In the genomic region with DNA sequence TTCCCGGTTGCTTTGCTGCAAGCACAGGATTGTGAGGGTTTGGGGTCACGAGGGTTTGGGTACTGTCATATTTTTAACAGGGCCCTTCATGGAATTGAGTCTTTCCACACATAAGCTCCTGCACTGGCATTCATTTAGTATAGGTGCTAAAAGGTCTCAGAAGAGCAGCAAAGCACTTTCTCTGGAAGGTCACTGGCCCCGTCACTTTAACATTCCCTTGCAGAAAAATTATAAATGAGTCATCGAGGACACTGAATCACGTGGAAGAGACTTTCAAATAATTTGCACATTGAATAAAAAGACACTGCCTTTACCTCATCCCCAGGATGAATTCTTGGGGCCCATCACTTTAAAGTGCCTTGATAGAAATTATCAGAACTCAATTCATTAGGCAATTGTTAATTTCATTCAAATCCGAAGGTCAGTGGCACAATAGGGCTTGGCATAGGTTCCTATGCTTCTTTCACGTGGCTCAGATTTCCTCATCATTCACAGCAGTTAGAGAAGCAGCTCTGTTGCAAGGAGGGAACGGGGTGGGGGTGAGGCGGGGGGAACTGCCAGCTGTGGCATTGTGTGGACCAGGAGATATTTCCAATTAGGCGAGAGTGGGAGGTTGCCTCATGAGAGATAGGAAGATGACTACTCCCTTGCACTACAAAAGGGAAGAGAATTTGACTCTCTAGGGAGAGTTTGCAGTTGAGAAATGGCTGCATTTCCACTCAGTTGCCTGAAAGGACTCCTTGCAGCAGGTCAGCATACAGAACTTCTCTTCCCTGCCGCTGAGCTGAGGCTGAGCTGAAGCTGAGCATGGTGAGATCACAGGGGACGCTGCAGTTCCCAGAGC, we compare ENCODE assay signal across 9 cellular contexts.
DNase-seq lines count a peak whose midpoint lies in the region; ATAC-seq, FAIRE-seq and TF ChIP-seq lines count a peak whose summit lies in the region.
"Had no signal": no experiment of that assay in that cellular context is flagged by ENCODE, and none has a peak within 500 bp of the region (broad histone marks: within the 10 kb centered on the region; RNA-seq: fewer than 3 reads in every experiment).

No MANE protein-coding gene starts in this region.

- CTCF ChIA-PET in A549 (lab: Yijun Ruan, JAX) = interaction anchor here (1.0 to 1.9 kb wide), 2 partner anchors 9 to 86 kb away, joined by 3 to 6 read pairs; partner anchors contain the start of gene NPAS2
- CTCF ChIA-PET in mammary epithelial cell (lab: Charles Lee; ENCODE audit: low non-redundant PET) = no interaction called here

- peak; percentile 55; a peak in 5 of 6 replicates for ATAC-seq in A549
- ATAC-seq in left lung = peak; percentile 58
- no peak for ATAC-seq in HG02840 (IDR thresholded peaks at IDR 0.05; ENCODE audit: low FRiP score, unreplicated experiment)
- no peak for ATAC-seq in GM19324 (IDR thresholded peaks at IDR 0.05; ENCODE audit: low FRiP score, unreplicated experiment)

- H4K20me1 ChIP-seq in mammary epithelial cell (ENCODE audit: insufficient read depth, low read length) = no peaks in the 10 kb centered on the region

- BruUV-seq in mammary epithelial cell (replicated peaks; lab: Mats Ljungman, UMichigan) = no TSS peak

- peak overlapping the region; percentile 52 for H3K4me2 ChIP-seq in A549
- no peak overlapping the region for H3K4me2 ChIP-seq in mammary epithelial cell (ENCODE audit: insufficient read depth, low read depth, low read length)

- peak overlapping the region; percentile 6 for H2AFZ ChIP-seq in mammary epithelial cell (ENCODE audit: low read depth, low read length)

- no peak for TF ChIP-seq EP300 in A549 (IDR thresholded peaks at IDR 0.05)

- WGBS in A549 (ENCODE audit: missing lambda C conversion rate) = 42% methylated on average over 12 of the region's 12 CpGs
- WGBS in mammary epithelial cell (ENCODE audit: low coverage, missing lambda C conversion rate) = 70% methylated on average over 12 of the region's 12 CpGs

- H3K9ac ChIP-seq in mammary epithelial cell (ENCODE audit: insufficient read depth, low read length) = no peak overlapping the region

- TF ChIP-seq CTCF in A549 (IDR thresholded peaks at IDR 0.05) (no peak), mammary epithelial cell (conservative IDR thresholded peaks at IDR 0.05 in 1 of 2, IDR thresholded peaks at IDR 0.05 in 1 of 2; ENCODE audit: extremely low read depth in 1 of 2, insufficient read depth in 1 of 2, low read depth in 1 of 2, low read length in 2 of 2) (no peak), left lung (IDR thresholded peaks at IDR 0.05) (no peak)

- dilution Hi-C loops in mammary epithelial cell (cut with HindIII; ENCODE audit: low sequenced_read_pairs) = loop anchor here (5.0 to 10.0 kb wide), 2 partner anchors 51 to 89 kb away; partner anchors contain the start of gene NPAS2

- no peaks in the 10 kb centered on the region for H3K36me3 ChIP-seq in mammary epithelial cell (ENCODE audit: insufficient read depth, low read length)
- H3K36me3 ChIP-seq in left lung = no peaks in the 10 kb centered on the region

- FAIRE-seq in A549 (lab: Jason Lieb, UNC) = no peak

- H3K9me3 ChIP-seq in A549 (peaks cover 7% of the 10 kb centered on the region; the same call in 2 of the 3 replicates), mammary epithelial cell (replicated peaks; ENCODE audit: insufficient read depth, low read length) (no peaks in the 10 kb centered on the region), left lung (peaks cover 0 to 3% of the 10 kb centered on the region in 2 donors)

- H3K4me3 ChIP-seq in A549 = no peak overlapping the region
- H3K4me3 ChIP-seq in mammary epithelial cell (replicated peaks in 1 of 3; ENCODE audit: insufficient read depth in 1 of 3, low read depth in 2 of 3, low read length in 3 of 3) = no peak overlapping the region
- no peak overlapping the region for H3K4me3 ChIP-seq in left lung

- H3K4me1 ChIP-seq in A549 (peaks cover 34% of the 10 kb centered on the region), mammary epithelial cell (ENCODE audit: insufficient read depth, low read length) (peaks cover 26% of the 10 kb centered on the region), left lung (no peaks in the 10 kb centered on the region)

- H3K27ac ChIP-seq in A549 = peak overlapping the region; percentile 69 to 85
- no peak overlapping the region for H3K27ac ChIP-seq in mammary epithelial cell (ENCODE audit: insufficient read depth, low read depth, low read length)
- no peak overlapping the region for H3K27ac ChIP-seq in left lung

- intact Hi-C loops in mammary epithelial cell (cut with micrococcal nuclease) (loop anchor here (5.0 kb wide), 1 partner anchor 474 kb away; no protein-coding TSS in a partner anchor), left lung (cut with DNase I) (loop anchor here in 1 of 2 donors (5.0 kb wide), 1 partner anchor 254 kb away; no protein-coding TSS in a partner anchor)

- no peak for TF ChIP-seq POLR2A in A549 (IDR thresholded peaks at IDR 0.05; ENCODE audit: low read length)

- no peaks in the 10 kb centered on the region for H3K79me2 ChIP-seq in mammary epithelial cell (ENCODE audit: insufficient read depth, low read length)

- peak in 1 of 2 experiments; percentile 24 for DNase-seq in A549 (ENCODE audit: low read depth in 1 of 2, low spot score in 1 of 2)
- peak; percentile 45 for DNase-seq in M059J (ENCODE audit: low read depth)
- peak; percentile 68 for DNase-seq in mammary epithelial cell
- DNase-seq in left lung = no peak
- no peak for DNase-seq in activated CD4-positive, CD25-positive, alpha-beta regulatory T cell treated with anti-CD3 and anti-CD28 coated beads, Interleukin-2, amount 50 U/mL, for 72 hours
- DNase-seq in activated CD8-positive, alpha-beta memory T cell treated with anti-CD3 and anti-CD28 coated beads, Interleukin-2, amount 50 U/mL, for 4 hours = no peak
- DNase-seq: NCI-H446 treated with DMSO at 0.1 percent for 48 hours had no signal

- POLR2A ChIA-PET in A549 (lab: Yijun Ruan, JAX) = interaction anchor here (0.9 to 1.3 kb wide), 3 partner anchors 85 to 268 kb away, joined by 3 to 7 read pairs (median 3); partner anchors contain the start of gene PDCL3

- no peak for TF ChIP-seq RAD21 in A549 (conservative IDR thresholded peaks at IDR 0.05 in 1 of 2, IDR thresholded peaks at IDR 0.05 in 1 of 2)

- H3K27me3 ChIP-seq in mammary epithelial cell (ENCODE audit: insufficient read depth, low read length) = no peaks in the 10 kb centered on the region
- H3K27me3 ChIP-seq in left lung = peaks cover 0 to 3% of the 10 kb centered on the region in 2 donors

- in situ Hi-C loops in mammary epithelial cell (cut with MboI; ENCODE audit: low sequenced_read_pairs in 2 of 2) = loop anchor here (5.0 to 10.0 kb wide), 3 partner anchors 51 to 171 kb away; partner anchors contain the start of gene NPAS2 (in 1 of the 2)

TF ChIP-seq in A549, 52 proteins besides CTCF, POLR2A, EP300 and RAD21 (continues in another document):
- TF ChIP-seq FOSL2 (IDR thresholded peaks at IDR 0.05) (peak; percentile 64; the same call in 1 of the 2 replicates), FOSL2 (CRISPR knock-in tag; IDR thresholded peaks at IDR 0.05) (peak; percentile 88), TFCP2L1 (CRISPR knock-in tag; IDR thresholded peaks at IDR 0.05) (no peak), MYC (IDR thresholded peaks at IDR 0.05; ENCODE audit: borderline replicate concordance, low read length) (no peak), SMC3 (IDR thresholded peaks at IDR 0.05) (peak; percentile 7; the same call in 1 of the 3 replicates), CEBPB (IDR thresholded peaks at IDR 0.05) (peak in 1 of 2 experiments; percentile 66; a peak in 1 of 4 replicates), FOXS1 (CRISPR knock-in tag; IDR thresholded peaks at IDR 0.05) (no peak), HDAC2 (IDR thresholded peaks at IDR 0.05) (no peak), JUNB (IDR thresholded peaks at IDR 0.05) (peak; percentile 60; the same call in 1 of the 2 replicates), HOXB5 (CRISPR knock-in tag; IDR thresholded peaks at IDR 0.05) (no peak), ATOH8 (CRISPR knock-in tag; IDR thresholded peaks at IDR 0.05; ENCODE audit: low read depth) (no peak), CBX2 (IDR thresholded peaks at IDR 0.05; ENCODE audit: borderline replicate concordance, low read depth) (no peak), NPAS2 (CRISPR knock-in tag; IDR thresholded peaks at IDR 0.05; ENCODE audit: borderline replicate concordance) (no peak), KDM5A (IDR thresholded peaks at IDR 0.05) (no peak), CHD4 (IDR thresholded peaks at IDR 0.05; ENCODE audit: borderline replicate concordance) (no peak), MAZ (IDR thresholded peaks at IDR 0.05; ENCODE audit: borderline replicate concordance, low read depth, low read length) (no peak), JUN (IDR thresholded peaks at IDR 0.05) (0 out of 5 replicates have a peak, but pooled peaks of 1 of the 2 experiments have one; percentile 45), MAX (IDR thresholded peaks at IDR 0.05) (peak; percentile 66), ZFP36 (IDR thresholded peaks at IDR 0.05; ENCODE audit: borderline replicate concordance, partially characterized antibody) (no peak), USF2 (IDR thresholded peaks at IDR 0.05) (no peak), ESRRA (IDR thresholded peaks at IDR 0.05; ENCODE audit: borderline replicate concordance, low read length) (no peak), BHLHE40 (IDR thresholded peaks at IDR 0.05; ENCODE audit: low read depth, low read length) (no peak)
- TF ChIP-seq, protein P1, sequence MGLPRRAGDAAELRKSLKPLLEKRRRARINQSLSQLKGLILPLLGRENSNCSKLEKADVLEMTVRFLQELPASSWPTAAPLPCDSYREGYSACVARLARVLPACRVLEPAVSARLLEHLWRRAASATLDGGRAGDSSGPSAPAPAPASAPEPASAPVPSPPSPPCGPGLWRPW (IDR thresholded peaks at IDR 0.05) = no peak

Comparison
In these comparisons a context has a peak if more than half of its experiments do, and no peak if none do; other contexts are left out.
1. ATAC-seq: peak in A549 (2 of 2) and left lung (single experiment); none in HG02840 (single experiment) and GM19324 (single experiment).
2. DNase-seq: peak in M059J (single experiment) and mammary epithelial cell (single experiment); none in left lung (0 of 2), activated CD4-positive, CD25-positive, alpha-beta regulatory T cell treated with anti-CD3 and anti-CD28 coated beads, Interleukin-2, amount 50 U/mL, for 72 hours (single experiment) and activated CD8-positive, alpha-beta memory T cell treated with anti-CD3 and anti-CD28 coated beads, Interleukin-2, amount 50 U/mL, for 4 hours (single experiment).
3. H3K27ac ChIP-seq: peak in A549 (2 of 2); none in mammary epithelial cell (single experiment) and left lung (0 of 2).